ENCODE assay signal across 8 cellular contexts in genomic region chr1:26280333-26281042, GRCh38. TPM values are rescaled to one million over a fixed set of nuclear protein-coding genes. Genes with fewer than 3 reads are reported as not detected.
DNase-seq lines count a peak whose midpoint lies in the region; ATAC-seq and TF ChIP-seq lines count a peak whose summit lies in the region.

No MANE protein-coding gene starts in this region.

- peak overlapping the region; percentile 94 for H3K4me3 Mint-ChIP-seq in activated naive CD4-positive, alpha-beta T cell treated with anti-CD3 and anti-CD28 coated beads, Interleukin-2, amount 50 U/mL, for 24 hours

- intact Hi-C loops in dorsolateral prefrontal cortex (cut with DNase I): no loop called here

- H3K27me3 ChIP-seq in dorsolateral prefrontal cortex: no peaks in the 10 kb centered on the region
- no peaks in the 10 kb centered on the region for H3K27me3 ChIP-seq in mucosa of stomach (ENCODE audit: control insufficient read depth, insufficient read depth, low read length)

- no peaks in the 10 kb centered on the region for H3K36me3 ChIP-seq in mucosa of stomach (ENCODE audit: control insufficient read depth, insufficient read depth, low read length)

- no peaks in the 10 kb centered on the region for H3K9me3 ChIP-seq in mucosa of stomach (ENCODE audit: control insufficient read depth, low read length)

- H3K9me3 Mint-ChIP-seq in activated naive CD4-positive, alpha-beta T cell treated with anti-CD3 and anti-CD28 coated beads, Interleukin-2, amount 50 U/mL, for 24 hours: no peaks in the 10 kb centered on the region

- no peaks in the 10 kb centered on the region for H3K27me3 Mint-ChIP-seq in activated naive CD4-positive, alpha-beta T cell treated with anti-CD3 and anti-CD28 coated beads, Interleukin-2, amount 50 U/mL, for 24 hours

- H3K4me3 ChIP-seq in dorsolateral prefrontal cortex: peak overlapping the region; percentile 58 to 97 (median 89)
- peak overlapping the region; percentile 75 for H3K4me3 ChIP-seq in mucosa of stomach (ENCODE audit: low read length)

- peaks cover 85% of the 10 kb centered on the region for H3K4me1 Mint-ChIP-seq in activated naive CD4-positive, alpha-beta T cell treated with anti-CD3 and anti-CD28 coated beads, Interleukin-2, amount 50 U/mL, for 24 hours

- no peak for TF ChIP-seq CTCF in dorsolateral prefrontal cortex (IDR thresholded peaks at IDR 0.05 in 54 of 56, conservative IDR thresholded peaks at IDR 0.05 in 2 of 56; ENCODE audit: low read depth in 1 of 56, partially characterized antibody in 56 of 56)

- H3K27ac Mint-ChIP-seq in activated naive CD4-positive, alpha-beta T cell treated with anti-CD3 and anti-CD28 coated beads, Interleukin-2, amount 50 U/mL, for 24 hours: peak overlapping the region; percentile 77

- no peak for DNase-seq in activated naive CD4-positive, alpha-beta T cell (lab: John Stamatoyannopoulos, UW)
- peak; percentile 21 for DNase-seq in RPMI8226
- no peak for DNase-seq in dorsolateral prefrontal cortex
- DNase-seq in NCI-H146 (lab: John Stamatoyannopoulos, UW): no peak

- ATAC-seq in GM18909 (IDR thresholded peaks at IDR 0.05; ENCODE audit: poor library complexity, unreplicated experiment): no peak
- ATAC-seq in HG03460 (IDR thresholded peaks at IDR 0.05; ENCODE audit: unreplicated experiment): no peak

- peak overlapping the region; percentile 86 for H3K9ac ChIP-seq in mucosa of stomach (ENCODE audit: low read length)

- peaks cover 21% of the 10 kb centered on the region for H3K36me3 Mint-ChIP-seq in activated naive CD4-positive, alpha-beta T cell treated with anti-CD3 and anti-CD28 coated beads, Interleukin-2, amount 50 U/mL, for 24 hours

- peaks cover 87% of the 10 kb centered on the region for H3K4me1 ChIP-seq in mucosa of stomach (ENCODE audit: control insufficient read depth, insufficient read depth, low read length)

- peak overlapping the region; percentile 58 to 98 (median 93) for H3K27ac ChIP-seq in dorsolateral prefrontal cortex

RNA-seq across cellular contexts. Expression of gene SH3BGRL3, which starts 0.6 kb away (rescaled TPM):
- 100 to 1,000 TPM in 13 of 120 experiments, 10 to 100 TPM in 107; 50.9 to 144 (median 80.6) TPM for total RNA-seq in dorsolateral prefrontal cortex

RNA-seq across cellular contexts. Expression of gene UBXN11, which starts 25.9 kb away (rescaled TPM):
- total RNA-seq in dorsolateral prefrontal cortex: 10 to 100 TPM; 17.6 to 43.2 (median 31.5) TPM

RNA-seq across cellular contexts. Expression of gene CD52, which starts 37.3 kb away (rescaled TPM):
- 10 to 100 TPM in 2 of 120 experiments, 1 to 10 TPM in 109, not detected in 9; 1.1 to 20.8 (median 2.9) TPM for total RNA-seq in dorsolateral prefrontal cortex

RNA-seq across cellular contexts. Expression of gene CEP85, which starts 46.5 kb away (rescaled TPM):
- 10 to 100 TPM; 11.3 to 55.4 (median 22.9) TPM for total RNA-seq in dorsolateral prefrontal cortex
